In the genomic region with DNA sequence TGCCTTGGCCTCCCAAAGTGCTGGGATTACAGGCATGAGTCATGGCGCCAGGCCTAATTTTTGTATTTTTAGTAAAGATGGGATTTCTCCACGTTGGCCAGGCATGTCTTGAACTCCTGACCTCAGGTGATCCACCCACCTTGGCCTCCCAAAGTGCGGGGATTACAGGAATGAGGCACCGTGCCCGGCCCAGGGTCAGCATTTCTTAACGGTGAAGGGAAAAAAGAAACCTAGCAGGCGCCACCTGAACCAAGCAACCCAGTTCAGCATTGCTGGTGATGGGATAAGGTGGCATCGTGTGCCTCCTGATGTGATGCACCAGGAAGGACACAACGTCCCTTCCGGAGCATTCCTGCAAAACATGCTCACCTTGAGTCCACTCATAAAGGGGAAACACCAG, we compare ENCODE assay signal across 20 cellular contexts. TPM values are rescaled to one million over a fixed set of nuclear protein-coding genes. Genes with fewer than 3 reads are reported as not detected.
DNase-seq lines count a peak whose midpoint lies in the region; ATAC-seq lines count a peak whose summit lies in the region.
"Had no signal": no experiment of that assay in that cellular context is flagged by ENCODE, and none has a peak within 500 bp of the region (broad histone marks: within the 10 kb centered on the region; RNA-seq: fewer than 3 reads in every experiment).

No MANE protein-coding gene starts in this region.

- H3K36me3 ChIP-seq in CD4-positive, CD25-positive, alpha-beta regulatory T cell (ENCODE audit: control insufficient read depth, insufficient read depth, low read length) = no peaks in the 10 kb centered on the region
- H3K36me3 ChIP-seq: BLaER1 treated with 17β-estradiol and CSF1 and Interleukin-3, amounts not matched to agents 10 nM and 100 nM had no signal

- H3K9me3 ChIP-seq in CD4-positive, CD25-positive, alpha-beta regulatory T cell (ENCODE audit: control insufficient read depth in 2 of 2, low read length in 2 of 2) = no peaks in the 10 kb centered on the region
- no peaks in the 10 kb centered on the region for H3K9me3 ChIP-seq in T-helper 17 cell (ENCODE audit: control insufficient read depth, low read length, poor library complexity, severe bottlenecking)

- ATAC-seq in CD4-positive, CD25-positive, alpha-beta regulatory T cell (ENCODE audit: low read depth in 2 of 2) = no peak
- ATAC-seq in T-helper 17 cell = no peak
- ATAC-seq in effector memory CD8-positive, alpha-beta T cell (replicated peaks) = no peak
- no peak for ATAC-seq in stimulated activated memory B cell treated with anti-CD40 and anti-IgM and Interleukin-4, amounts not matched to agents 10 μg/mL and 1 μg/mL and 100 μg/mL, for 72 hours
- ATAC-seq: GM12878, HepG2 had no signal

- no peak overlapping the region for H3K4me3 ChIP-seq in CD4-positive, CD25-positive, alpha-beta regulatory T cell (ENCODE audit: low read depth, low read length)
- H3K4me3 ChIP-seq: BLaER1 treated with 17β-estradiol and CSF1 and Interleukin-3, amounts not matched to agents 10 nM and 100 nM; GM12878 had no signal

- H3K27ac ChIP-seq in CD4-positive, CD25-positive, alpha-beta regulatory T cell (ENCODE audit: insufficient read depth, low read length, poor library complexity, severe bottlenecking) = no peak overlapping the region
- H3K27ac ChIP-seq: BLaER1 treated with 17β-estradiol and CSF1 and Interleukin-3, amounts not matched to agents 10 nM and 100 nM had no signal

- H3K27me3 Mint-ChIP-seq in CD4-positive, CD25-positive, alpha-beta regulatory T cell = peaks cover 8% of the 10 kb centered on the region
- no peaks in the 10 kb centered on the region for H3K27me3 Mint-ChIP-seq in T-helper 17 cell
- peaks cover 8 to 14% of the 10 kb centered on the region in 2 donors for H3K27me3 Mint-ChIP-seq in effector memory CD8-positive, alpha-beta T cell
- no peaks in the 10 kb centered on the region for H3K27me3 Mint-ChIP-seq in stimulated activated memory B cell treated with anti-CD40 and anti-IgM and Interleukin-4, amounts not matched to agents 10 μg/mL and 1 μg/mL and 100 μg/mL, for 72 hours
- H3K27me3 Mint-ChIP-seq: B cell had no signal

- peaks cover 20% of the 10 kb centered on the region for H3K4me1 ChIP-seq in CD4-positive, CD25-positive, alpha-beta regulatory T cell (ENCODE audit: control insufficient read depth, insufficient read depth, low read length, poor library complexity, severe bottlenecking)

- DNase-seq in CD4-positive, CD25-positive, alpha-beta regulatory T cell = no peak
- DNase-seq in T-helper 17 cell = no peak
- DNase-seq in effector memory CD8-positive, alpha-beta T cell = no peak
- no peak for DNase-seq in NCI-H526 treated with DMSO at 0.1 percent for 48 hours (lab: John Stamatoyannopoulos, UW)
- no peak for DNase-seq in NCI-H524 (lab: John Stamatoyannopoulos, UW)
- DNase-seq: CD8-positive, alpha-beta memory T cell; COR-L47; DMS 273 treated with DMSO at 0.1 percent for 48 hours; DMS53; DND-41; EL; H9 had no signal

- no peak overlapping the region for H3K27ac Mint-ChIP-seq in CD4-positive, CD25-positive, alpha-beta regulatory T cell
- H3K27ac Mint-ChIP-seq in T-helper 17 cell = peak overlapping the region; percentile 71
- no peak overlapping the region for H3K27ac Mint-ChIP-seq in effector memory CD8-positive, alpha-beta T cell
- H3K27ac Mint-ChIP-seq in stimulated activated memory B cell treated with anti-CD40 and anti-IgM and Interleukin-4, amounts not matched to agents 10 μg/mL and 1 μg/mL and 100 μg/mL, for 72 hours = peak overlapping the region; percentile 88
- H3K27ac Mint-ChIP-seq: H9 had no signal

- peaks cover 3% of the 10 kb centered on the region for H3K36me3 Mint-ChIP-seq in CD4-positive, CD25-positive, alpha-beta regulatory T cell
- H3K36me3 Mint-ChIP-seq in T-helper 17 cell (ENCODE audit: low read depth) = no peaks in the 10 kb centered on the region
- peaks cover 11% of the 10 kb centered on the region for H3K36me3 Mint-ChIP-seq in effector memory CD8-positive, alpha-beta T cell (ENCODE audit: insufficient read depth)
- no peaks in the 10 kb centered on the region for H3K36me3 Mint-ChIP-seq in stimulated activated memory B cell treated with anti-CD40 and anti-IgM and Interleukin-4, amounts not matched to agents 10 μg/mL and 1 μg/mL and 100 μg/mL, for 72 hours

- H3K9me3 Mint-ChIP-seq in CD4-positive, CD25-positive, alpha-beta regulatory T cell = peaks cover 0 to 1% (median 0%) of the 10 kb centered on the region in 7 donors
- H3K9me3 Mint-ChIP-seq in effector memory CD8-positive, alpha-beta T cell = no peaks in the 10 kb centered on the region
- no peaks in the 10 kb centered on the region for H3K9me3 Mint-ChIP-seq in stimulated activated memory B cell treated with anti-CD40 and anti-IgM and Interleukin-4, amounts not matched to agents 10 μg/mL and 1 μg/mL and 100 μg/mL, for 72 hours
- H3K9me3 Mint-ChIP-seq: CD8-positive, alpha-beta memory T cell had no signal

- no peaks in the 10 kb centered on the region for H3K27me3 ChIP-seq in CD4-positive, CD25-positive, alpha-beta regulatory T cell (ENCODE audit: control insufficient read depth, insufficient read depth, low read length)
- H3K27me3 ChIP-seq: BLaER1 treated with 17β-estradiol and CSF1 and Interleukin-3, amounts not matched to agents 10 nM and 100 nM had no signal

- H3K4me3 Mint-ChIP-seq in CD4-positive, CD25-positive, alpha-beta regulatory T cell = peak overlapping the region in 3 of 4 donors; percentile 22 to 47 (median 43)
- H3K4me3 Mint-ChIP-seq in T-helper 17 cell = peak overlapping the region; percentile 69
- peak overlapping the region; percentile 78 for H3K4me3 Mint-ChIP-seq in effector memory CD8-positive, alpha-beta T cell
- H3K4me3 Mint-ChIP-seq in stimulated activated memory B cell treated with anti-CD40 and anti-IgM and Interleukin-4, amounts not matched to agents 10 μg/mL and 1 μg/mL and 100 μg/mL, for 72 hours = no peak overlapping the region
- H3K4me3 Mint-ChIP-seq: H9 had no signal

- H3K4me1 Mint-ChIP-seq in CD4-positive, CD25-positive, alpha-beta regulatory T cell = peaks cover 0 to 26% (median 12%) of the 10 kb centered on the region in 4 donors
- H3K4me1 Mint-ChIP-seq in T-helper 17 cell = peaks cover 11% of the 10 kb centered on the region
- peaks cover 13 to 16% of the 10 kb centered on the region in 2 donors for H3K4me1 Mint-ChIP-seq in effector memory CD8-positive, alpha-beta T cell (ENCODE audit: low read depth in 2 of 2)
- H3K4me1 Mint-ChIP-seq in stimulated activated memory B cell treated with anti-CD40 and anti-IgM and Interleukin-4, amounts not matched to agents 10 μg/mL and 1 μg/mL and 100 μg/mL, for 72 hours = peaks cover 45% of the 10 kb centered on the region

RNA-seq across cellular contexts. Expression of gene CLCN7, which starts 2.2 kb away (rescaled TPM):
- 104 TPM for total RNA-seq in CD4-positive, CD25-positive, alpha-beta regulatory T cell
- 10 to 100 TPM; 22.0 to 24.9 (median 23.5) TPM for polyA plus RNA-seq in CD4-positive, CD25-positive, alpha-beta regulatory T cell
- total RNA-seq in T-helper 17 cell = 100 to 1,000 TPM in 1 of 2 donors, 10 to 100 TPM in 1; 93.9 to 113 TPM

RNA-seq across cellular contexts. Expression of gene PTX4, which starts 11.7 kb away (rescaled TPM):
- total RNA-seq in CD4-positive, CD25-positive, alpha-beta regulatory T cell = not detected
- not detected for polyA plus RNA-seq in CD4-positive, CD25-positive, alpha-beta regulatory T cell
- not detected for total RNA-seq in T-helper 17 cell
- total RNA-seq: A172; B cell; CD8-positive, alpha-beta memory T cell; GM12878; H1; H9; HepG2 had no signal
- polyA plus RNA-seq: CD8-positive, alpha-beta memory T cell; GM12878; H1 had no signal

RNA-seq across cellular contexts. Expression of gene TELO2, which starts 16.1 kb away (rescaled TPM):
- total RNA-seq in CD4-positive, CD25-positive, alpha-beta regulatory T cell = 27.4 TPM
- 10 to 100 TPM in 3 of 4 donors, 1 to 10 TPM in 1; 9.1 to 15.2 (median 11.6) TPM for polyA plus RNA-seq in CD4-positive, CD25-positive, alpha-beta regulatory T cell
- 10 to 100 TPM; 36.4 to 39.7 TPM for total RNA-seq in T-helper 17 cell

RNA-seq across cellular contexts. Expression of gene CCDC154, which starts 32.7 kb away (rescaled TPM):
- 2.6 TPM for total RNA-seq in CD4-positive, CD25-positive, alpha-beta regulatory T cell
- polyA plus RNA-seq in CD4-positive, CD25-positive, alpha-beta regulatory T cell = not detected
- 1 to 10 TPM; 1.3 to 3.6 TPM for total RNA-seq in T-helper 17 cell
- polyA plus RNA-seq: CD8-positive, alpha-beta memory T cell had no signal

RNA-seq across cellular contexts. Expression of gene PERCC1, which starts 46.2 kb away (rescaled TPM):
- not detected for total RNA-seq in CD4-positive, CD25-positive, alpha-beta regulatory T cell
- polyA plus RNA-seq in CD4-positive, CD25-positive, alpha-beta regulatory T cell = not detected
- not detected for total RNA-seq in T-helper 17 cell
- total RNA-seq: A172, G401, GM12878, H1, H9 had no signal
- polyA plus RNA-seq: CD8-positive, alpha-beta memory T cell; GM12878; H1; HepG2 had no signal

Comparison
In these comparisons a context has a peak if more than half of its experiments do, and no peak if none do; other contexts are left out.
1. H3K27ac Mint-ChIP-seq: peak in T-helper 17 cell (single experiment) and stimulated activated memory B cell treated with anti-CD40 and anti-IgM and Interleukin-4, amounts not matched to agents 10 μg/mL and 1 μg/mL and 100 μg/mL, for 72 hours (single experiment); none in CD4-positive, CD25-positive, alpha-beta regulatory T cell (0 of 3) and effector memory CD8-positive, alpha-beta T cell (0 of 2).